Comparison of ENCODE assay signal across 1 cellular context in genomic region chr12:104337030-104337558, GRCh38.
TF ChIP-seq lines count a peak whose summit lies in the region.

No MANE protein-coding gene starts in this region.

TF ChIP-seq in A549, 52 proteins besides CTCF, POLR2A, EP300 and RAD21 (continued from another document):
- TF ChIP-seq HOXB13 (CRISPR knock-in tag; IDR thresholded peaks at IDR 0.05; ENCODE audit: low read depth) (no peak), MAX (IDR thresholded peaks at IDR 0.05) (no peak), ESRRA (IDR thresholded peaks at IDR 0.05; ENCODE audit: borderline replicate concordance, low read length) (no peak), PBX3 (IDR thresholded peaks at IDR 0.05) (no peak), BCL3 (IDR thresholded peaks at IDR 0.05) (no peak), ZFP36 (IDR thresholded peaks at IDR 0.05; ENCODE audit: borderline replicate concordance, partially characterized antibody) (no peak), HDAC2 (IDR thresholded peaks at IDR 0.05) (no peak), HEYL (CRISPR knock-in tag; IDR thresholded peaks at IDR 0.05) (no peak), NFE2L2 (conservative IDR thresholded peaks at IDR 0.05; ENCODE audit: low read length) (no peak), JUN (IDR thresholded peaks at IDR 0.05) (peak in 1 of 2 experiments; percentile 12; a peak in 1 of 5 replicates), HMGXB4 (CRISPR knock-in tag; IDR thresholded peaks at IDR 0.05; ENCODE audit: borderline replicate concordance) (no peak)
